ENCODE assay signal across 10 cellular contexts in genomic region chr22:44068422-44069191, GRCh38. TPM values are rescaled to one million over a fixed set of nuclear protein-coding genes. Genes with fewer than 3 reads are reported as not detected.
DNase-seq lines count a peak whose midpoint lies in the region; ATAC-seq and TF ChIP-seq lines count a peak whose summit lies in the region.
"Had no signal": no experiment of that assay in that cellular context is flagged by ENCODE, and none has a peak within 500 bp of the region (broad histone marks: within the 10 kb centered on the region; RNA-seq: fewer than 3 reads in every experiment).

No MANE protein-coding gene starts in this region.

- POLR2A ChIA-PET in HEK293T (lab: Yijun Ruan, JAX), result no interaction called here

- peak; percentile 45 for ATAC-seq in HG02870 (IDR thresholded peaks at IDR 0.05; ENCODE audit: unreplicated experiment)

- H3K27me3 Mint-ChIP-seq in activated T-helper 1 cell treated with anti-CD3 and anti-CD28 coated beads, Interleukin-12 subunit alpha, Interleukin-12 subunit beta, Interleukin-2, Interleukin-4 antibody, amounts not matched to agents 30 ng/mL and 10 ng/mL and 1 ng/mL, durations not matched to agents 14 hours and 24 hours and 36 hours (ENCODE audit: insufficient read depth), result no peaks in the 10 kb centered on the region

- CTCF ChIA-PET in HEK293T (lab: Yijun Ruan, JAX), result interaction anchor here (1.9 kb wide), 1 partner anchor 13 kb away, joined by 9 read pairs; no protein-coding TSS in a partner anchor

- peak overlapping the region; percentile 81 for H3K27ac Mint-ChIP-seq in activated T-helper 1 cell treated with anti-CD3 and anti-CD28 coated beads, Interleukin-12 subunit alpha, Interleukin-12 subunit beta, Interleukin-2, Interleukin-4 antibody, amounts not matched to agents 30 ng/mL and 10 ng/mL and 1 ng/mL, durations not matched to agents 14 hours and 24 hours and 36 hours

- H3K36me3 Mint-ChIP-seq in activated T-helper 1 cell treated with anti-CD3 and anti-CD28 coated beads, Interleukin-12 subunit alpha, Interleukin-12 subunit beta, Interleukin-2, Interleukin-4 antibody, amounts not matched to agents 30 ng/mL and 10 ng/mL and 1 ng/mL, durations not matched to agents 14 hours and 24 hours and 36 hours (ENCODE audit: low read depth), result peaks cover 5% of the 10 kb centered on the region

- peaks cover 10% of the 10 kb centered on the region for H3K4me1 Mint-ChIP-seq in activated T-helper 1 cell treated with anti-CD3 and anti-CD28 coated beads, Interleukin-12 subunit alpha, Interleukin-12 subunit beta, Interleukin-2, Interleukin-4 antibody, amounts not matched to agents 30 ng/mL and 10 ng/mL and 1 ng/mL, durations not matched to agents 14 hours and 24 hours and 36 hours (ENCODE audit: low read depth)

- peak overlapping the region; percentile 21 for H3K4me3 Mint-ChIP-seq in activated T-helper 1 cell treated with anti-CD3 and anti-CD28 coated beads, Interleukin-12 subunit alpha, Interleukin-12 subunit beta, Interleukin-2, Interleukin-4 antibody, amounts not matched to agents 30 ng/mL and 10 ng/mL and 1 ng/mL, durations not matched to agents 14 hours and 24 hours and 36 hours

- H3K9me3 Mint-ChIP-seq in activated T-helper 1 cell treated with anti-CD3 and anti-CD28 coated beads, Interleukin-12 subunit alpha, Interleukin-12 subunit beta, Interleukin-2, Interleukin-4 antibody, amounts not matched to agents 30 ng/mL and 10 ng/mL and 1 ng/mL, durations not matched to agents 14 hours and 24 hours and 36 hours, result no peaks in the 10 kb centered on the region

- intact Hi-C loops in activated T-helper 1 cell treated with anti-CD3 and anti-CD28 coated beads, Interleukin-12 subunit alpha, Interleukin-12 subunit beta, Interleukin-2, Interleukin-4 antibody, amounts not matched to agents 30 ng/mL and 10 ng/mL and 1 ng/mL, durations not matched to agents 14 hours and 24 hours and 36 hours (cut with micrococcal nuclease), result no loop called here

- DNase-seq in GDM1 (lab: John Stamatoyannopoulos, UW) (peak; percentile 88), myocyte (ENCODE audit: low read depth) (peak; percentile 45), SHP77 treated with DMSO at 0.1 percent for 48 hours (lab: John Stamatoyannopoulos, UW) (no peak), HEK293T (ENCODE audit: extremely low spot score) (no peak), NCI-H128 (lab: John Stamatoyannopoulos, UW; ENCODE audit: unreplicated experiment) (no peak)
- DNase-seq in activated T-helper 1 cell treated with anti-CD3 and anti-CD28 coated beads, Interleukin-12 subunit alpha, Interleukin-12 subunit beta, Interleukin-2, Interleukin-4 antibody, amounts not matched to agents 30 ng/mL and 10 ng/mL and 1 ng/mL, durations not matched to agents 14 hours and 24 hours and 36 hours (ENCODE audit: low spot score), result no peak
- DNase-seq in activated T-cell treated with anti-CD3 and anti-CD28 coated beads, Interleukin-2, amount 50 U/mL, for 1 hour, result no peak
- DNase-seq: activated CD4-positive, alpha-beta T cell treated with anti-CD3 and anti-CD28 coated beads for 4 hours; stimulated activated CD4-positive, alpha-beta T cell treated with anti-CD3 and anti-CD28 coated beads, Interleukin-1b, Interleukin-23, amount 100 ng/mL, for 48 hours had no signal

TF ChIP-seq in HEK293T, 16 proteins besides CTCF, POLR2A, EP300 and RAD21:
- TF ChIP-seq L3MBTL2 (conservative IDR thresholded peaks at IDR 0.05) (no peak), CTBP1 (IDR thresholded peaks at IDR 0.05; ENCODE audit: borderline replicate concordance) (no peak), FOXM1 (IDR thresholded peaks at IDR 0.05; ENCODE audit: borderline replicate concordance) (no peak), HDGF (IDR thresholded peaks at IDR 0.05; ENCODE audit: borderline replicate concordance) (no peak), BHLHE40 (IDR thresholded peaks at IDR 0.05; ENCODE audit: borderline replicate concordance) (no peak), ZNF384 (IDR thresholded peaks at IDR 0.05) (no peak), SUZ12 (IDR thresholded peaks at IDR 0.05) (no peak), NFRKB (IDR thresholded peaks at IDR 0.05) (no peak), FOXA1 (IDR thresholded peaks at IDR 0.05) (no peak), TARDBP (IDR thresholded peaks at IDR 0.05) (no peak), ELF4 (IDR thresholded peaks at IDR 0.05) (no peak)

RNA-seq across cellular contexts. Expression of gene PARVB, which starts 44.5 kb away (rescaled TPM):
- 91.6 and 91.7 TPM in 2 replicates for total RNA-seq in activated T-helper 1 cell treated with anti-CD3 and anti-CD28 coated beads, Interleukin-12 subunit alpha, Interleukin-12 subunit beta, Interleukin-2, Interleukin-4 antibody, amounts not matched to agents 30 ng/mL and 10 ng/mL and 1 ng/mL, durations not matched to agents 14 hours and 24 hours and 36 hours
- total RNA-seq in myocyte, result 53.2 and 80.0 TPM in 2 replicates
- 29.0 TPM for polyA plus RNA-seq in myocyte (2012)

Comparison
In these comparisons a context has a peak if more than half of its experiments do, and no peak if none do; other contexts are left out.
1. DNase-seq: peak in GDM1 (single experiment) and myocyte (single experiment); none in activated T-helper 1 cell treated with anti-CD3 and anti-CD28 coated beads, Interleukin-12 subunit alpha, Interleukin-12 subunit beta, Interleukin-2, Interleukin-4 antibody, amounts not matched to agents 30 ng/mL and 10 ng/mL and 1 ng/mL, durations not matched to agents 14 hours and 24 hours and 36 hours (single experiment), SHP77 treated with DMSO at 0.1 percent for 48 hours (single experiment), HEK293T (single experiment), NCI-H128 (single experiment) and activated T-cell treated with anti-CD3 and anti-CD28 coated beads, Interleukin-2, amount 50 U/mL, for 1 hour (single experiment).